In the genomic region with DNA sequence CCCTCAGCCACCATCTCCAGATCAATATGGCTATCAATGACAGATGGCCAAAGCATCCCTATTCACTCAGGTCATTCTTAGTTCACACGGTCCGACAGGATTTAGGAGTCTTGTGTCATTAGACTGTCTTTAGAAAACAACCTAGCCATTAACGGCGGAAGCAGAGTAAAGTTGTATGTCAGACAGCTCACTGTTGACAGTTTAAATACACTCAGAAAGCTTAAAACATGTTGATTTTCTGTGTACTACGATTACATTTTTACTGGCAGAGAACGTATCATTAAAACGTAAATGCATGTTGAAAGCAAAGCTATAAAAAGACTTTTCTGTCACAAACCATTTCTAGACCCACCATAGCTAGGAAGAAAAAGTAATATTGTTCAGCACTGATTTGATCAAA, we compare ENCODE assay signal across 31 cellular contexts.
"Had no signal": no experiment of that assay in that cellular context is flagged by ENCODE, and none has a peak within 500 bp of the region (broad histone marks: within the 10 kb centered on the region; RNA-seq: fewer than 3 reads in every experiment).

No MANE protein-coding gene starts in this region.

- H3K9me3 Mint-ChIP-seq: activated B cell treated with CpG ODN at 0.5 μM for 24 hours; activated CD8-positive, alpha-beta T cell treated with anti-CD3 and anti-CD28 coated beads for 36 hours; activated T-cell treated with anti-CD3 and anti-CD28 coated beads, Interleukin-2, amount 50 U/mL, for 4 hours; activated T-helper 17 cell treated with anti-CD3 and anti-CD28 coated beads, Interleukin-2, amount 50 U/mL, for 72 hours; central memory CD8-positive, alpha-beta T cell; effector memory CD8-positive, alpha-beta T cell; T-helper 2 cell treated with Interferon-gamma antibody and Interleukin-4, amounts not matched to agents 5 μg/mL and 100 μg/mL, for 36 hours had no signal

- H3K27ac ChIP-seq: brain microvascular endothelial cell, esophagus muscularis mucosa, foreskin keratinocyte, gastrocnemius medialis, WERI-Rb-1 had no signal

- H3K27me3 ChIP-seq: brain microvascular endothelial cell, esophagus muscularis mucosa, foreskin keratinocyte, gastrocnemius medialis had no signal

- H3K4me1 Mint-ChIP-seq: activated B cell treated with CpG ODN at 0.5 μM for 24 hours; activated T-helper 17 cell treated with anti-CD3 and anti-CD28 coated beads, Interleukin-2, amount 50 U/mL, for 72 hours; central memory CD8-positive, alpha-beta T cell; T-helper 17 cell had no signal

- H3K4me3 ChIP-seq: esophagus muscularis mucosa, gastrocnemius medialis had no signal

- H3K4me3 Mint-ChIP-seq: activated B cell treated with CpG ODN at 0.5 μM for 24 hours; activated CD8-positive, alpha-beta T cell treated with anti-CD3 and anti-CD28 coated beads for 36 hours; activated naive CD8-positive, alpha-beta T cell; activated T-cell treated with anti-CD3 and anti-CD28 coated beads, Interleukin-2, amount 50 U/mL, for 4 hours; activated T-helper 17 cell treated with anti-CD3 and anti-CD28 coated beads, Interleukin-2, amount 50 U/mL, for 72 hours; central memory CD8-positive, alpha-beta T cell; effector memory CD8-positive, alpha-beta T cell; T-helper 17 cell; T-helper 2 cell treated with Interferon-gamma antibody and Interleukin-4, amounts not matched to agents 5 μg/mL and 100 μg/mL, for 36 hours had no signal

- H3K36me3 Mint-ChIP-seq: activated naive CD8-positive, alpha-beta T cell had no signal

- H3K27me3 Mint-ChIP-seq: activated B cell treated with CpG ODN at 0.5 μM for 24 hours; activated naive CD8-positive, alpha-beta T cell had no signal

- H3K27ac Mint-ChIP-seq: activated B cell treated with CpG ODN at 0.5 μM for 24 hours; activated CD8-positive, alpha-beta T cell treated with anti-CD3 and anti-CD28 coated beads for 36 hours; activated naive CD8-positive, alpha-beta T cell; activated T-helper 17 cell treated with anti-CD3 and anti-CD28 coated beads, Interleukin-2, amount 50 U/mL, for 72 hours; effector memory CD8-positive, alpha-beta T cell; T-helper 17 cell; T-helper 2 cell treated with Interferon-gamma antibody and Interleukin-4, amounts not matched to agents 5 μg/mL and 100 μg/mL, for 36 hours had no signal

- H3K36me3 ChIP-seq: brain microvascular endothelial cell, esophagus muscularis mucosa, gastrocnemius medialis, WERI-Rb-1 had no signal

- H3K9me3 ChIP-seq: esophagus muscularis mucosa, gastrocnemius medialis had no signal

- DNase-seq: activated B cell treated with CpG ODN at 0.5 μM for 24 hours; activated CD4-positive, alpha-beta T cell treated with anti-CD3 and anti-CD28 coated beads for 48 hours; activated CD4-positive, alpha-beta T cell treated with anti-CD3 and anti-CD28 coated beads, Interleukin-2, amount 50 U/mL, for 1 hour; activated CD4-positive, alpha-beta T cell treated with anti-CD3 and anti-CD28 coated beads, Interleukin-2, amount 50 U/mL, for 48 hours; activated CD8-positive, alpha-beta memory T cell treated with anti-CD3 and anti-CD28 coated beads for 24 hours; activated CD8-positive, alpha-beta T cell treated with anti-CD3 and anti-CD28 coated beads for 36 hours; activated effector memory CD4-positive, alpha-beta T cell treated with Interleukin-2 at 50 U/mL for 16 hours; activated gamma-delta T cell treated with Interleukin-2 at 50 U/mL for 16 hours; activated naive CD4-positive, alpha-beta T cell treated with anti-CD3 and anti-CD28 coated beads, Interleukin-2, amount 50 U/mL, for 16 hours; activated naive CD4-positive, alpha-beta T cell treated with Interleukin-2 at 50 U/mL for 16 hours; activated T-cell treated with anti-CD3 and anti-CD28 coated beads, Interleukin-2, amount 50 U/mL, for 4 hours; amniotic stem cell; anterior cingulate cortex; brain microvascular endothelial cell; cortex of kidney; dermis blood vessel endothelial cell; effector CD4-positive, alpha-beta T cell; effector memory CD8-positive, alpha-beta T cell; erythroblast; foreskin keratinocyte; gastrocnemius medialis; glutamatergic neuron; T-helper 1 cell; T-helper 17 cell; T1000; WERI-Rb-1 had no signal
